In genomic region chr21:34881421-34881820, GRCh38 we compare ENCODE assay signal across 12 cellular contexts.
DNase-seq lines count a peak whose midpoint lies in the region; ATAC-seq, FAIRE-seq and TF ChIP-seq lines count a peak whose summit lies in the region.
"Had no signal": no experiment of that assay in that cellular context is flagged by ENCODE, and none has a peak within 500 bp of the region (broad histone marks: within the 10 kb centered on the region; RNA-seq: fewer than 3 reads in every experiment).

No MANE protein-coding gene starts in this region.

- peak overlapping the region; percentile 51 for H3K27ac Mint-ChIP-seq in activated T-cell treated with anti-CD3 and anti-CD28 coated beads, Interleukin-2, amount 50 U/mL, for 24 hours

- WGBS in small intestine, 3 donors = 69 to 90% (median 84%) methylated on average over 3 of the region's 3 CpGs

- H3K9me3 ChIP-seq in thoracic aorta (no peaks in the 10 kb centered on the region), small intestine (ENCODE audit: control insufficient read depth, low read depth) (no peaks in the 10 kb centered on the region)

- no peaks in the 10 kb centered on the region for H3K9me3 Mint-ChIP-seq in activated T-cell treated with anti-CD3 and anti-CD28 coated beads, Interleukin-2, amount 50 U/mL, for 24 hours
- H3K9me3 Mint-ChIP-seq: central memory CD8-positive, alpha-beta T cell had no signal

- no peaks in the 10 kb centered on the region for H3K27me3 Mint-ChIP-seq in activated T-cell treated with anti-CD3 and anti-CD28 coated beads, Interleukin-2, amount 50 U/mL, for 24 hours
- H3K27me3 Mint-ChIP-seq: central memory CD8-positive, alpha-beta T cell had no signal

- H3K27ac ChIP-seq in thoracic aorta (no peak overlapping the region), small intestine (ENCODE audit: low read depth in 1 of 2, low read length in 1 of 2) (no peak overlapping the region)

- H3K36me3 ChIP-seq in thoracic aorta (no peaks in the 10 kb centered on the region), small intestine (ENCODE audit: control insufficient read depth in 2 of 2, insufficient read depth in 2 of 2, low read length in 2 of 2) (no peaks in the 10 kb centered on the region)

- H3K4me3 Mint-ChIP-seq in activated T-cell treated with anti-CD3 and anti-CD28 coated beads, Interleukin-2, amount 50 U/mL, for 24 hours = peak overlapping the region; percentile 87
- H3K4me3 Mint-ChIP-seq: central memory CD8-positive, alpha-beta T cell had no signal

- peaks cover 9% of the 10 kb centered on the region in 2 donors for H3K4me1 ChIP-seq in thoracic aorta (ENCODE audit: control insufficient read depth in 1 of 2, low read depth in 2 of 2)
- H3K4me1 ChIP-seq in small intestine (ENCODE audit: control insufficient read depth in 2 of 2, insufficient read depth in 1 of 2, low read depth in 1 of 2, low read length in 1 of 2) = peaks cover 0 to 2% of the 10 kb centered on the region in 2 donors

- TF ChIP-seq CTCF in fibroblast of mammary gland (conservative IDR thresholded peaks at IDR 0.05; ENCODE audit: control insufficient read depth, insufficient read depth, low read depth, low read length) = no peak
- no peak for TF ChIP-seq CTCF in thoracic aorta (IDR thresholded peaks at IDR 0.05)

- H3K36me3 Mint-ChIP-seq in activated T-cell treated with anti-CD3 and anti-CD28 coated beads, Interleukin-2, amount 50 U/mL, for 24 hours (ENCODE audit: low read depth) = peaks cover 95% of the 10 kb centered on the region

- peaks cover 68% of the 10 kb centered on the region for H3K4me1 Mint-ChIP-seq in activated T-cell treated with anti-CD3 and anti-CD28 coated beads, Interleukin-2, amount 50 U/mL, for 24 hours (ENCODE audit: low read depth)

- ATAC-seq in SK-N-SH treated with all-trans-retinoic acid at 6 μM for 48 hours (peak; percentile 33), thoracic aorta (ENCODE audit: insufficient number of reproducible peaks, low FRiP score, low read depth) (no peak)
- ATAC-seq: right cardiac atrium had no signal

- no peak for DNase-seq in activated T-cell treated with anti-CD3 and anti-CD28 coated beads, Interleukin-2, amount 50 U/mL, for 24 hours
- DNase-seq in activated T-cell treated with anti-CD3 and anti-CD28 coated beads, Interleukin-2, amount 50 U/mL, for 1 hour = no peak
- DNase-seq in fibroblast of mammary gland (ENCODE audit: low read depth) = peak; percentile 45
- no peak for DNase-seq in thoracic aorta (ENCODE audit: low spot score)
- DNase-seq in iPS-NIHi7 (ENCODE audit: extremely low spot score) = no peak
- DNase-seq in NCI-H526 (lab: John Stamatoyannopoulos, UW) = no peak
- no peak for DNase-seq in small intestine
- DNase-seq: AML-193, NCI-H748 treated with DMSO at 0.1 percent for 48 hours, right cardiac atrium had no signal

- FAIRE-seq in small intestine (lab: Jason Lieb, UNC) = no peak

- H3K4me3 ChIP-seq in fibroblast of mammary gland (ENCODE audit: control insufficient read depth, low read depth, low read length) (no peak overlapping the region), thoracic aorta (peak overlapping the region; percentile 26), small intestine (ENCODE audit: low read depth in 1 of 2, low read length in 2 of 2) (no peak overlapping the region)

- H3K27me3 ChIP-seq in thoracic aorta (replicated peaks; ENCODE audit: insufficient read depth) (no peaks in the 10 kb centered on the region), small intestine (ENCODE audit: control insufficient read depth in 2 of 2, insufficient read depth in 2 of 2, low read length in 2 of 2) (no peaks in the 10 kb centered on the region)

TF ChIP-seq in SK-N-SH treated with all-trans-retinoic acid at 6 μM for 48 hours, 23 proteins besides CTCF, POLR2A, EP300 and RAD21:
- TF ChIP-seq ZFP30 (CRISPR knock-in tag; IDR thresholded peaks at IDR 0.05) = no peak
- TF ChIP-seq ZFP3 (CRISPR knock-in tag; IDR thresholded peaks at IDR 0.05) = no peak
- no peak for TF ChIP-seq CSDC2 (CRISPR knock-in tag; IDR thresholded peaks at IDR 0.05)
- TF ChIP-seq ZNF565 (CRISPR knock-in tag; conservative IDR thresholded peaks at IDR 0.05; ENCODE audit: low read depth) = no peak
- no peak for TF ChIP-seq ZNF8 (CRISPR knock-in tag; IDR thresholded peaks at IDR 0.05)
